Comparison of ENCODE assay signal across 9 cellular contexts in genomic region chr1:26278303-26278702, GRCh38. TPM values are rescaled to one million over a fixed set of nuclear protein-coding genes. Genes with fewer than 3 reads are reported as not detected.
DNase-seq lines count a peak whose midpoint lies in the region; ATAC-seq and TF ChIP-seq lines count a peak whose summit lies in the region.
"Had no signal": no experiment of that assay in that cellular context is flagged by ENCODE, and none has a peak within 500 bp of the region (broad histone marks: within the 10 kb centered on the region; RNA-seq: fewer than 3 reads in every experiment).

No MANE protein-coding gene starts in this region.

- TF ChIP-seq CTCF in heart left ventricle (IDR thresholded peaks at IDR 0.05) (no peak), lower leg skin (IDR thresholded peaks at IDR 0.05) (no peak), vagina (IDR thresholded peaks at IDR 0.05) (no peak)

- H3K27ac ChIP-seq in heart left ventricle, result peak overlapping the region in 11 of 12 donors; percentile 82 to 98 (median 93)
- peak overlapping the region; percentile 95 for H3K27ac ChIP-seq in vagina

- H3K9me3 ChIP-seq in heart left ventricle (no peaks in the 10 kb centered on the region), vagina (no peaks in the 10 kb centered on the region)

- H3K4me3 ChIP-seq in heart left ventricle (peak overlapping the region in 1 of 12 donors; percentile 92), lower leg skin (ENCODE audit: low read depth, poor library complexity, severe bottlenecking) (no peak overlapping the region), vagina (no peak overlapping the region)

- peaks cover 0 to 46% (median 31%) of the 10 kb centered on the region in 9 donors for H3K36me3 ChIP-seq in heart left ventricle
- peaks cover 0 to 8% of the 10 kb centered on the region in 2 donors for H3K36me3 ChIP-seq in vagina

- intact Hi-C loops in heart left ventricle (cut with DNase I) (loop anchor here in 3 of 10 donors (2.0 to 5.0 kb wide), 4 partner anchors 42 to 166 kb away; partner anchors contain the start of genes C1orf232 (in 2 of the 3), ZNF593 (in 2 of the 3) and PDIK1L (in 1 of the 3)), cardiac septum (cut with DNase I) (no loop called here), lower leg skin (cut with DNase I; ENCODE audit: low total_unique reads) (loop anchor here (5.0 kb wide), 1 partner anchor 1031 kb away; the partner anchor contains the start of gene RSRP1), vagina (cut with DNase I) (no loop called here)

- WGBS in heart left ventricle, 4 donors, result 52 to 62% (median 58%) methylated on average over 4 of the region's 4 CpGs
- WGBS in lower leg skin, 2 donors, result 7 to 15% methylated on average over 4 of the region's 4 CpGs

- DNase-seq in heart left ventricle (peak in 2 of 5 donors; percentile 69), cardiac septum (ENCODE audit: low spot score) (no peak), astrocyte of the hippocampus (ENCODE audit: low read depth, low spot score) (peak; percentile 78), lower leg skin (ENCODE audit: low spot score in 2 of 2) (peak; percentile 92 to 94), vagina (ENCODE audit: extremely low spot score in 2 of 2) (peak in 1 of 2 donors; percentile 95), MV-4-11 (lab: John Stamatoyannopoulos, UW) (no peak)
- DNase-seq: NCI-H187 treated with DMSO at 0.1 percent for 48 hours had no signal

- peak in 1 of 4 donors; percentile 3 for ATAC-seq in heart left ventricle
- no peak for ATAC-seq in GM21381 (IDR thresholded peaks at IDR 0.05; ENCODE audit: unreplicated experiment)
- ATAC-seq in GM19455 (IDR thresholded peaks at IDR 0.05; ENCODE audit: unreplicated experiment), result no peak

- no peaks in the 10 kb centered on the region for H3K27me3 ChIP-seq in heart left ventricle
- no peaks in the 10 kb centered on the region for H3K27me3 ChIP-seq in vagina

- H3K4me1 ChIP-seq in heart left ventricle (peaks cover 8 to 87% (median 65%) of the 10 kb centered on the region in 12 donors), vagina (peaks cover 81% of the 10 kb centered on the region)

- TF ChIP-seq POLR2A in heart left ventricle (IDR thresholded peaks at IDR 0.05) (no peak), lower leg skin (IDR thresholded peaks at IDR 0.05) (no peak), vagina (IDR thresholded peaks at IDR 0.05) (no peak)

RNA-seq across cellular contexts. Expression of gene SH3BGRL3, which starts 1.6 kb away (rescaled TPM):
- 100 to 1,000 TPM in 1 of 9 donors, 10 to 100 TPM in 8; 22.4 to 234 (median 40.0) TPM for total RNA-seq in heart left ventricle
- polyA plus RNA-seq in heart left ventricle, result 100 to 1,000 TPM in 1 of 2 donors, 10 to 100 TPM in 1; 43.8 to 119 TPM
- 55.0 TPM for total RNA-seq in cardiac septum
- 10 to 100 TPM; 74.8 to 97.1 (median 78.3) TPM for total RNA-seq in lower leg skin
- 115 TPM for total RNA-seq in vagina

RNA-seq across cellular contexts. Expression of gene UBXN11, which starts 28.1 kb away (rescaled TPM):
- total RNA-seq in heart left ventricle (10 to 100 TPM in 3 of 9 donors, 1 to 10 TPM in 6; 3.7 to 17.2 (median 7.6) TPM), cardiac septum (8.3 TPM), lower leg skin (1 to 10 TPM; 5.1 to 9.6 (median 5.8) TPM), vagina (7.1 TPM)
- polyA plus RNA-seq in heart left ventricle, result 10 to 100 TPM in 1 of 2 donors, 1 to 10 TPM in 1; 9.0 to 12.2 TPM

RNA-seq across cellular contexts. Expression of gene CD52, which starts 39.5 kb away (rescaled TPM):
- total RNA-seq in heart left ventricle (10 to 100 TPM in 2 of 9 donors, 1 to 10 TPM in 6, not detected in 1; 1.6 to 89.9 (median 4.4) TPM), cardiac septum (4.6 TPM), lower leg skin (1 to 10 TPM in 3 of 4 donors, not detected in 1; 2.0 to 6.1 (median 3.5) TPM), vagina (8.1 TPM)
- polyA plus RNA-seq in heart left ventricle, result 10 to 100 TPM in 1 of 2 donors, 1 to 10 TPM in 1; 9.9 to 26.1 TPM

RNA-seq across cellular contexts. Expression of gene CEP85, which starts 44.3 kb away (rescaled TPM):
- total RNA-seq in heart left ventricle (100 to 1,000 TPM in 2 of 9 donors, 10 to 100 TPM in 7; 28.6 to 180 (median 48.7) TPM), cardiac septum (25.8 TPM), lower leg skin (10 to 100 TPM; 13.0 to 17.2 (median 14.1) TPM), vagina (9.1 TPM)
- 10 to 100 TPM; 13.4 to 22.7 TPM for polyA plus RNA-seq in heart left ventricle

Comparison
In these comparisons a context has a peak if more than half of its experiments do, and no peak if none do; other contexts are left out.
1. DNase-seq: peak in astrocyte of the hippocampus (single experiment) and lower leg skin (2 of 2); none in cardiac septum (single experiment) and MV-4-11 (single experiment).